ENCODE assay signal across 8 cellular contexts in the genomic region with DNA sequence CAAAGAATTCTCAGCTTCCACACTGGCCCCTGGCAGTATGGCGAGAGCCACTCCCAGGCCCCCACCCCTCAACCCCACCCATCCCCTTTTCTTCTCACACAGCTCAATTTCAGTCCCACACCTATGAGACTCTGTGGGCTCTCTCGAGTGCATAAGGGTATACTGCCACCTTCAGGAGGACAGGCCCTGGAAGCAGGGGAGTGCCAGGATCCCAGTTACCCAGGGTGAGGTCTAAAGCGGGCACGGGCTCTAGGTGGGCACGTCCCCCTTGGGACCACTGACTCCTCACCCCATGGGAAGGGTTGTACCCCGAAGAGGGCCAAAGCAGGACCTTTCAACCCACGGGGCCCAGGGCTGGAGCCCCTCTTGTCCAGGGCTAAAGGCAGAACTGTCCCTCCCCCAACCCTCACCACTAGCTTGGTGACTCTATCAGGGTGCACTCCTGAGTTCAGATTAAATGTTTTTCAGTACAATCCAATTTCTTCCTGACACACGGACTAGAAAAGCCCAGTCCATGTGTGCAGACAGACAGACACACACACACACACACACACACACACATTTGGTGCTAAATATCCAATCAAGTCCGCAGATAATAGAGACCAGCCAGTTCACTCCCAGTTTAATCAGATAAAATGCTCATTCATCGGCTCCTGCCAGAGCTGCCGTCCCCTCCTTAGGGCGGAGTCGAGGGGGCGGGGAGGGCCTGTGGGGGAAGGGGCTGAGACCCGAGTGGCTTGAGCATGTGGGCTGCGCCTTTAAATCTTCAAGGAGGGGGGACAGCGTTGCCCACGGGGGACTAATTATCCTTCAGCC. TPM values are rescaled to one million over a fixed set of nuclear protein-coding genes. Genes with fewer than 3 reads are reported as not detected.
DNase-seq lines count a peak whose midpoint lies in the region; ATAC-seq and TF ChIP-seq lines count a peak whose summit lies in the region.

No MANE protein-coding gene starts in this region.

- peak; percentile 45 to 79 (median 75) for TF ChIP-seq CTCF in heart right ventricle (IDR thresholded peaks at IDR 0.05)
- TF ChIP-seq CTCF in retinal pigment epithelial cell (conservative IDR thresholded peaks at IDR 0.05; ENCODE audit: low read depth, low read length): peak; percentile 90

- ATAC-seq in activated naive CD8-positive, alpha-beta T cell treated with anti-CD3 and anti-CD28 coated beads, Interleukin-2, amount 10 ng/mL, durations not matched to agents 7 days and 5 days (ENCODE audit: low read depth): peak; percentile 79
- ATAC-seq in heart right ventricle (peak; percentile 76 to 87 (median 82)), GM19452 (IDR thresholded peaks at IDR 0.05; ENCODE audit: unreplicated experiment) (no peak), HG02973 (IDR thresholded peaks at IDR 0.05; ENCODE audit: unreplicated experiment) (no peak)

- POLR2A ChIA-PET in activated naive CD8-positive, alpha-beta T cell treated with anti-CD3 and anti-CD28 coated beads, Interleukin-2, amount 10 ng/mL, durations not matched to agents 7 days and 5 days (lab: Charles Lee): interaction anchor here (0.6 to 1.1 kb wide), 4 partner anchors 8 to 180 kb away, joined by 3 to 6 read pairs (median 4); no protein-coding TSS in a partner anchor

- H3K36me3 ChIP-seq in H7 (replicated peaks; ENCODE audit: control insufficient read depth, insufficient read depth, low read length) (no peaks in the 10 kb centered on the region), heart right ventricle (no peaks in the 10 kb centered on the region)

- H3K27me3 Mint-ChIP-seq in activated naive CD8-positive, alpha-beta T cell treated with anti-CD3 and anti-CD28 coated beads, Interleukin-2, amount 10 ng/mL, durations not matched to agents 7 days and 5 days: peaks cover 24% of the 10 kb centered on the region

- peaks cover 0 to 8% (median 0%) of the 10 kb centered on the region in 9 donors for H3K4me1 ChIP-seq in heart right ventricle

- no peaks in the 10 kb centered on the region for H3K9me3 ChIP-seq in heart right ventricle

- no peak overlapping the region for H3K27ac Mint-ChIP-seq in activated naive CD8-positive, alpha-beta T cell treated with anti-CD3 and anti-CD28 coated beads, Interleukin-2, amount 10 ng/mL, durations not matched to agents 7 days and 5 days

- H3K36me3 Mint-ChIP-seq in activated naive CD8-positive, alpha-beta T cell treated with anti-CD3 and anti-CD28 coated beads, Interleukin-2, amount 10 ng/mL, durations not matched to agents 7 days and 5 days: no peaks in the 10 kb centered on the region

- peaks cover 10% of the 10 kb centered on the region for H3K4me1 Mint-ChIP-seq in activated naive CD8-positive, alpha-beta T cell treated with anti-CD3 and anti-CD28 coated beads, Interleukin-2, amount 10 ng/mL, durations not matched to agents 7 days and 5 days

- H3K4me3 Mint-ChIP-seq in activated naive CD8-positive, alpha-beta T cell treated with anti-CD3 and anti-CD28 coated beads, Interleukin-2, amount 10 ng/mL, durations not matched to agents 7 days and 5 days: no peak overlapping the region

- intact Hi-C loops in heart right ventricle (cut with DNase I): loop anchor here in 8 of 10 donors (1.0 to 10.0 kb wide), 5 partner anchors 181 to 336 kb away; no protein-coding TSS in a partner anchor

- no peaks in the 10 kb centered on the region for H3K9me3 Mint-ChIP-seq in activated naive CD8-positive, alpha-beta T cell treated with anti-CD3 and anti-CD28 coated beads, Interleukin-2, amount 10 ng/mL, durations not matched to agents 7 days and 5 days

- H3K27me3 ChIP-seq in H7 (ENCODE audit: control insufficient read depth, insufficient read depth, low read length): peaks cover 5% of the 10 kb centered on the region; the same call in 1 of the 2 replicates
- peaks cover 0 to 55% (median 32%) of the 10 kb centered on the region in 7 donors for H3K27me3 ChIP-seq in heart right ventricle

- DNase-seq in CD1c-positive myeloid dendritic cell (ENCODE audit: extremely low spot score): peak; percentile 22
- peak; percentile 92 for DNase-seq in H7
- DNase-seq in NCI-H446 (lab: John Stamatoyannopoulos, UW): peak; percentile 47 to 84
- peak; percentile 58 for DNase-seq in activated naive CD8-positive, alpha-beta T cell treated with anti-CD3 and anti-CD28 coated beads, Interleukin-2, amount 10 ng/mL, durations not matched to agents 7 days and 5 days
- DNase-seq in heart right ventricle: peak; percentile 41 to 66
- DNase-seq in retinal pigment epithelial cell (ENCODE audit: low read depth): peak; percentile 20

- H3K4me3 ChIP-seq in H7 (ENCODE audit: insufficient read depth, low read depth, low read length) (no peak overlapping the region), heart right ventricle (no peak overlapping the region), retinal pigment epithelial cell (ENCODE audit: low read length) (no peak overlapping the region)

- no peak overlapping the region for H3K27ac ChIP-seq in heart right ventricle

- 9% methylated on average over 18 of the region's 18 CpGs for WGBS in heart right ventricle, 2 donors

RNA-seq across cellular contexts. Expression of a gene that starts 59.4 kb away (rescaled TPM):
- total RNA-seq in H7 (2014; rRNA removed; shearing (Covaris generic)): 5.2 and 5.6 TPM in 2 replicates
- not detected for total RNA-seq in activated naive CD8-positive, alpha-beta T cell treated with anti-CD3 and anti-CD28 coated beads, Interleukin-2, amount 10 ng/mL, durations not matched to agents 7 days and 5 days
- 1 to 10 TPM in 8 of 10 donors, under 1 TPM in 2; 0.60 to 3.6 (median 2.2) TPM for total RNA-seq in heart right ventricle
- under 1 TPM; 0.06 to 0.44 TPM for polyA plus RNA-seq in heart right ventricle

Comparison
In these comparisons a context has a peak if more than half of its experiments do, and no peak if none do; other contexts are left out.
1. DNase-seq: peak in every context shown above with its lines; median percentile 92 in H7; 66 in NCI-H446; 58 in activated naive CD8-positive, alpha-beta T cell treated with anti-CD3 and anti-CD28 coated beads, Interleukin-2, amount 10 ng/mL, durations not matched to agents 7 days and 5 days; 54 in heart right ventricle; 22 in CD1c-positive myeloid dendritic cell; 20 in retinal pigment epithelial cell.
2. ATAC-seq: peak in activated naive CD8-positive, alpha-beta T cell treated with anti-CD3 and anti-CD28 coated beads, Interleukin-2, amount 10 ng/mL, durations not matched to agents 7 days and 5 days (single experiment) and heart right ventricle (8 of 8); none in GM19452 (single experiment) and HG02973 (single experiment).